ENCODE assay signal across 1 cellular context in the genomic region with DNA sequence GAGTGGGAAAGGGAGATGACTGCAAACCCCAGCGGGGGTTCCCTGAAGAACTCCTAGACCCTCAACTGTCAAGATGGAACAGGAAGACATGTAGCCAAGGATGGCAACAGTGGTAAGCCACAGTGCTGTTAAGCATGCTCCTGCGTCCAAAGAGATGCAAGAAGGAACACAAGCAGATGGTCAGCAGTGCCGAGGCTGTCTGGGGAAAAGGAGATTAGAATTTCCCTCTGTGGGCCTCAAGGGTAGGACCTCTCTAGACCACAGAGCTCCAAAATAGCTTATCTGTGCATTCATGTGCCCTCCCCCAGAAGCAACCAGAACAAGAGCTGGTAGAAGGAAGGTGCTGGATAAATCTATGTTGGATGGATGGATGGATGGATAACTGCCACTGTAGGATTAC.
TF ChIP-seq lines count a peak whose summit lies in the region.

No MANE protein-coding gene starts in this region.

TF ChIP-seq in K562, 482 proteins besides CTCF, POLR2A, EP300 and RAD21 (continued from another document and continues in another):
- TF ChIP-seq ZNF175 (CRISPR knock-in tag; IDR thresholded peaks at IDR 0.05; ENCODE audit: low read depth): 0 out of 2 replicates have a peak, but pooled peaks have one; percentile 47
- TF ChIP-seq, protein P1, sequence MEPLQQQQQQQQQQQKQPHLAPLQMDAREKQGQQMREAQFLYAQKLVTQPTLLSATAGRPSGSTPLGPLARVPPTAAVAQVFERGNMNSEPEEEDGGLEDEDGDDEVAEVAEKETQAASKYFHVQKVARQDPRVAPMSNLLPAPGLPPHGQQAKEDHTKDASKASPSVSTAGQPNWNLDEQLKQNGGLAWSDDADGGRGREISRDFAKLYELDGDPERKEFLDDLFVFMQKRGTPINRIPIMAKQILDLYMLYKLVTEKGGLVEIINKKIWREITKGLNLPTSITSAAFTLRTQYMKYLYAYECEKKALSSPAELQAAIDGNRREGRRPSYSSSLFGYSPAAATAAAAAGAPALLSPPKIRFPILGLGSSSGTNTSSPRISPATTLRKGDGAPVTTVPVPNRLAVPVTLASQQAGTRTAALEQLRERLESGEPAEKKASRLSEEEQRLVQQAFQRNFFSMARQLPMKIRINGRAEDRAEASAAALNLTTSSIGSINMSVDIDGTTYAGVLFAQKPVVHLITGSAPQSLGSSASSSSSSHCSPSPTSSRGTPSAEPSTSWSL (CRISPR knock-in tag; IDR thresholded peaks at IDR 0.05; ENCODE audit: borderline replicate concordance): no peak
- TF ChIP-seq RAD51 (IDR thresholded peaks at IDR 0.05; ENCODE audit: borderline replicate concordance, low read depth): no peak
- no peak for TF ChIP-seq FOXA3 (CRISPR knock-in tag; conservative IDR thresholded peaks at IDR 0.05 in 1 of 2, IDR thresholded peaks at IDR 0.05 in 1 of 2)
- no peak for TF ChIP-seq BMI1 (IDR thresholded peaks at IDR 0.05; ENCODE audit: low read length)
- no peak for TF ChIP-seq SIN3B (IDR thresholded peaks at IDR 0.05; ENCODE audit: low read depth)
- TF ChIP-seq SMAD4 (CRISPR knock-in tag; conservative IDR thresholded peaks at IDR 0.05): peak; percentile 50; the same call in 1 of the 2 replicates
- TF ChIP-seq DMBX1 (CRISPR knock-in tag; IDR thresholded peaks at IDR 0.05; ENCODE audit: borderline replicate concordance): peak; percentile 17; the same call in 1 of the 2 replicates
- TF ChIP-seq PHF21A (IDR thresholded peaks at IDR 0.05; ENCODE audit: borderline replicate concordance, low read depth): no peak
- TF ChIP-seq, protein P2, sequence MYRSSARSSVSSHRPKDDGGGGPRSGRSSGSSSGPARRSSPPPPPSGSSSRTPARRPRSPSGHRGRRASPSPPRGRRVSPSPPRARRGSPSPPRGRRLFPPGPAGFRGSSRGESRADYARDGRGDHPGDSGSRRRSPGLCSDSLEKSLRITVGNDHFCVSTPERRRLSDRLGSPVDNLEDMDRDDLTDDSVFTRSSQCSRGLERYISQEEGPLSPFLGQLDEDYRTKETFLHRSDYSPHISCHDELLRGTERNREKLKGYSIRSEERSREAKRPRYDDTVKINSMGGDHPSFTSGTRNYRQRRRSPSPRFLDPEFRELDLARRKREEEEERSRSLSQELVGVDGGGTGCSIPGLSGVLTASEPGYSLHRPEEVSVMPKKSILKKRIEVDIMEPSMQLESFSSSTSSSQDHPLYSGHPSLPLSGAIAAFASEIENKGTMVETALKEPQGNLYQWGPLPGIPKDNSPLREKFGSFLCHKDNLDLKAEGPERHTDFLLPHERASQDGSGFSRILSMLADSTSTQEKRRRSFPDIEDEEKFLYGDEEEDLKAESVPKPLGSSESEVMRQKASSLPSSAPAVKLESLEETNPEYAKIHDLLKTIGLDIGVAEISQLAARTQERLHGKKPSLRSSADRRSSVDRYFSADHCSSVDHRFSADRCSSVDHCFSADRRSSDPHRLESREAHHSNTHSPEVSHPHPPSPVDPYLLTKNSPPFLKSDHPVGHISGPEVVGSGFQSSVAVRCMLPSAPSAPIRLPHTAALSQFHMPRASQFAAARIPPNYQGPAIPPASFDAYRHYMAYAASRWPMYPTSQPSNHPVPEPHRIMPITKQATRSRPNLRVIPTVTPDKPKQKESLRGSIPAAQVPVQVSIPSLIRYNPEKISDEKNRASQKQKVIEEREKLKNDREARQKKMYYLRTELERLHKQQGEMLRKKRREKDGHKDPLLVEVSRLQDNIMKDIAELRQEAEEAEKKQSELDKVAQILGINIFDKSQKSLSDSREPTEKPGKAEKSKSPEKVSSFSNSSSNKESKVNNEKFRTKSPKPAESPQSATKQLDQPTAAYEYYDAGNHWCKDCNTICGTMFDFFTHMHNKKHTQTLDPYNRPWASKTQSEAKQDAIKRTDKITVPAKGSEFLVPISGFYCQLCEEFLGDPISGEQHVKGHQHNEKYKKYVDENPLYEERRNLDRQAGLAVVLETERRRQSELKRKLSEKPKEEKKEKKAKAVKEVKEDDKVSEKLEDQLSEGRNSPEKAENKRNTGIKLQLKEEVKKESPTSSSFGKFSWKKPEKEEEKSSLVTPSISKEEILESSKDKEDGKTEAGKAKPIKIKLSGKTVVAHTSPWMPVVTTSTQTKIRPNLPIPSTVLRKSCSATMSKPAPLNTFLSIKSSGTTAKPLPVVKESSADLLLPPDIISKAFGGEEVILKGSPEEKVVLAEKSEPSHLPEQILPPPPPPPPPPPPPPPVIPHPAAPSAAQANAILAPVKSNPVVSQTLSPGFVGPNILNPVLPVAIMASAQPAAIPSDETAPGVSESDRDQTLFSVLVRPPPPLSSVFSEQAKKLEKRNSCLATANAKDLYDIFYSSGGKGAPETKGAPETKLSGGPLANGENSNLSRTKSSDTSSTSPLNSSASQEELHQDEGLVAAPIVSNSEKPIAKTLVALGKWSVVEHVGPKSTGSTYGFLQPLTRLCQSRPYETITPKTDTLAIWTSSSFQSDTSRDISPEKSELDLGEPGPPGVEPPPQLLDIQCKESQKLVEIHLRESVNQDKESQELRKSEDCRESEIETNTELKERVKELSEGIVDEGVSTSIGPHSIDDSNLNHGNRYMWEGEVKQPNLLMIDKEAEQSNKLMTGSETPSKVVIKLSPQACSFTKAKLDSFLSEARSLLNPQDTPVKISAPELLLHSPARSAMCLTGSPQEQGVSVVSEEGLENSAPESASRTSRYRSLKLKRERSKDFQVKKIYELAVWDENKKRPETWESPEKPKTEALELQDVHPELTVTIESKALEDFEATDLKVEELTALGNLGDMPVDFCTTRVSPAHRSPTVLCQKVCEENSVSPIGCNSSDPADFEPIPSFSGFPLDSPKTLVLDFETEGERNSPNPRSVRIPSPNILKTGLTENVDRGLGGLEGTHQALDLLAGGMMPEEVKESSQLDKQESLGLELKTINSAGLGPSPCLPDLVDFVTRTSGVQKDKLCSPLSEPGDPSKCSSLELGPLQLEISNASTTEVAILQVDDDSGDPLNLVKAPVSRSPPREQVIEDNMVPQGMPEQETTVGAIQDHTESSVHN (IDR thresholded peaks at IDR 0.05; ENCODE audit: borderline replicate concordance in 1 of 2, low read depth in 1 of 2): no peak
- TF ChIP-seq BRD9 (IDR thresholded peaks at IDR 0.05; ENCODE audit: low read depth, partially characterized antibody): no peak
- no peak for TF ChIP-seq CHCHD3 (CRISPR knock-in tag; IDR thresholded peaks at IDR 0.05)
- no peak for TF ChIP-seq NFIX (CRISPR knock-in tag; IDR thresholded peaks at IDR 0.05; ENCODE audit: low read depth)
- TF ChIP-seq, protein P3, sequence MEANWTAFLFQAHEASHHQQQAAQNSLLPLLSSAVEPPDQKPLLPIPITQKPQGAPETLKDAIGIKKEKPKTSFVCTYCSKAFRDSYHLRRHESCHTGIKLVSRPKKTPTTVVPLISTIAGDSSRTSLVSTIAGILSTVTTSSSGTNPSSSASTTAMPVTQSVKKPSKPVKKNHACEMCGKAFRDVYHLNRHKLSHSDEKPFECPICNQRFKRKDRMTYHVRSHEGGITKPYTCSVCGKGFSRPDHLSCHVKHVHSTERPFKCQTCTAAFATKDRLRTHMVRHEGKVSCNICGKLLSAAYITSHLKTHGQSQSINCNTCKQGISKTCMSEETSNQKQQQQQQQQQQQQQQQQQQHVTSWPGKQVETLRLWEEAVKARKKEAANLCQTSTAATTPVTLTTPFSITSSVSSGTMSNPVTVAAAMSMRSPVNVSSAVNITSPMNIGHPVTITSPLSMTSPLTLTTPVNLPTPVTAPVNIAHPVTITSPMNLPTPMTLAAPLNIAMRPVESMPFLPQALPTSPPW (CRISPR knock-in tag; IDR thresholded peaks at IDR 0.05): peak; percentile 37; the same call in 1 of the 2 replicates
- TF ChIP-seq, protein P4, sequence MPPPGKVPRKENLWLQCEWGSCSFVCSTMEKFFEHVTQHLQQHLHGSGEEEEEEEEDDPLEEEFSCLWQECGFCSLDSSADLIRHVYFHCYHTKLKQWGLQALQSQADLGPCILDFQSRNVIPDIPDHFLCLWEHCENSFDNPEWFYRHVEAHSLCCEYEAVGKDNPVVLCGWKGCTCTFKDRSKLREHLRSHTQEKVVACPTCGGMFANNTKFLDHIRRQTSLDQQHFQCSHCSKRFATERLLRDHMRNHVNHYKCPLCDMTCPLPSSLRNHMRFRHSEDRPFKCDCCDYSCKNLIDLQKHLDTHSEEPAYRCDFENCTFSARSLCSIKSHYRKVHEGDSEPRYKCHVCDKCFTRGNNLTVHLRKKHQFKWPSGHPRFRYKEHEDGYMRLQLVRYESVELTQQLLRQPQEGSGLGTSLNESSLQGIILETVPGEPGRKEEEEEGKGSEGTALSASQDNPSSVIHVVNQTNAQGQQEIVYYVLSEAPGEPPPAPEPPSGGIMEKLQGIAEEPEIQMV (tag; conservative IDR thresholded peaks at IDR 0.05; ENCODE audit: low read depth): no peak
- TF ChIP-seq COPS2 (conservative IDR thresholded peaks at IDR 0.05): no peak
- TF ChIP-seq, protein P5, sequence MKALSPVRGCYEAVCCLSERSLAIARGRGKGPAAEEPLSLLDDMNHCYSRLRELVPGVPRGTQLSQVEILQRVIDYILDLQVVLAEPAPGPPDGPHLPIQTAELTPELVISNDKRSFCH (CRISPR knock-in tag; IDR thresholded peaks at IDR 0.05): no peak
- TF ChIP-seq, protein P5 (tag; IDR thresholded peaks at IDR 0.05): no peak
- TF ChIP-seq SIRT6 (IDR thresholded peaks at IDR 0.05; ENCODE audit: low read depth, low read length): no peak
- TF ChIP-seq ASH1L (IDR thresholded peaks at IDR 0.05; ENCODE audit: borderline replicate concordance, low read depth, partially characterized antibody): no peak
- no peak for TF ChIP-seq GABPA (tag; conservative IDR thresholded peaks at IDR 0.05; ENCODE audit: low read depth)
- TF ChIP-seq TAF15 (IDR thresholded peaks at IDR 0.05; ENCODE audit: low read depth, low read length): no peak
- TF ChIP-seq JUNB (CRISPR knock-in tag; conservative IDR thresholded peaks at IDR 0.05): no peak
- TF ChIP-seq, protein P6, sequence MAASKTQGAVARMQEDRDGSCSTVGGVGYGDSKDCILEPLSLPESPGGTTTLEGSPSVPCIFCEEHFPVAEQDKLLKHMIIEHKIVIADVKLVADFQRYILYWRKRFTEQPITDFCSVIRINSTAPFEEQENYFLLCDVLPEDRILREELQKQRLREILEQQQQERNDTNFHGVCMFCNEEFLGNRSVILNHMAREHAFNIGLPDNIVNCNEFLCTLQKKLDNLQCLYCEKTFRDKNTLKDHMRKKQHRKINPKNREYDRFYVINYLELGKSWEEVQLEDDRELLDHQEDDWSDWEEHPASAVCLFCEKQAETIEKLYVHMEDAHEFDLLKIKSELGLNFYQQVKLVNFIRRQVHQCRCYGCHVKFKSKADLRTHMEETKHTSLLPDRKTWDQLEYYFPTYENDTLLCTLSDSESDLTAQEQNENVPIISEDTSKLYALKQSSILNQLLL (CRISPR knock-in tag; IDR thresholded peaks at IDR 0.05; ENCODE audit: borderline replicate concordance): no peak
- TF ChIP-seq SUPT5H (IDR thresholded peaks at IDR 0.05): no peak
- no peak for TF ChIP-seq CBX1 (IDR thresholded peaks at IDR 0.05; ENCODE audit: low read depth)
- TF ChIP-seq, protein P7, sequence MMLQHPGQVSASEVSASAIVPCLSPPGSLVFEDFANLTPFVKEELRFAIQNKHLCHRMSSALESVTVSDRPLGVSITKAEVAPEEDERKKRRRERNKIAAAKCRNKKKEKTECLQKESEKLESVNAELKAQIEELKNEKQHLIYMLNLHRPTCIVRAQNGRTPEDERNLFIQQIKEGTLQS (IDR thresholded peaks at IDR 0.05): no peak
- TF ChIP-seq, protein P7 (CRISPR knock-in tag; conservative IDR thresholded peaks at IDR 0.05): no peak
- no peak for TF ChIP-seq HSF4 (CRISPR knock-in tag; IDR thresholded peaks at IDR 0.05; ENCODE audit: borderline replicate concordance)
- TF ChIP-seq GABPB2 (CRISPR knock-in tag; conservative IDR thresholded peaks at IDR 0.05): no peak
- no peak for TF ChIP-seq NRF1 (conservative IDR thresholded peaks at IDR 0.05 in 1 of 2, IDR thresholded peaks at IDR 0.05 in 1 of 2)
- TF ChIP-seq, protein P8, sequence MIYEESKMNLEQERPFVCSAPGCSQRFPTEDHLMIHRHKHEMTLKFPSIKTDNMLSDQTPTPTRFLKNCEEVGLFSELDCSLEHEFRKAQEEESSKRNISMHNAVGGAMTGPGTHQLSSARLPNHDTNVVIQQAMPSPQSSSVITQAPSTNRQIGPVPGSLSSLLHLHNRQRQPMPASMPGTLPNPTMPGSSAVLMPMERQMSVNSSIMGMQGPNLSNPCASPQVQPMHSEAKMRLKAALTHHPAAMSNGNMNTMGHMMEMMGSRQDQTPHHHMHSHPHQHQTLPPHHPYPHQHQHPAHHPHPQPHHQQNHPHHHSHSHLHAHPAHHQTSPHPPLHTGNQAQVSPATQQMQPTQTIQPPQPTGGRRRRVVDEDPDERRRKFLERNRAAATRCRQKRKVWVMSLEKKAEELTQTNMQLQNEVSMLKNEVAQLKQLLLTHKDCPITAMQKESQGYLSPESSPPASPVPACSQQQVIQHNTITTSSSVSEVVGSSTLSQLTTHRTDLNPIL (CRISPR knock-in tag; IDR thresholded peaks at IDR 0.05): no peak
- TF ChIP-seq NR3C1 (CRISPR knock-in tag; IDR thresholded peaks at IDR 0.05): no peak
- TF ChIP-seq GATA2 (CRISPR knock-in tag; IDR thresholded peaks at IDR 0.05): 0 out of 2 replicates have a peak, but pooled peaks have one; percentile 20
- TF ChIP-seq, protein P9, sequence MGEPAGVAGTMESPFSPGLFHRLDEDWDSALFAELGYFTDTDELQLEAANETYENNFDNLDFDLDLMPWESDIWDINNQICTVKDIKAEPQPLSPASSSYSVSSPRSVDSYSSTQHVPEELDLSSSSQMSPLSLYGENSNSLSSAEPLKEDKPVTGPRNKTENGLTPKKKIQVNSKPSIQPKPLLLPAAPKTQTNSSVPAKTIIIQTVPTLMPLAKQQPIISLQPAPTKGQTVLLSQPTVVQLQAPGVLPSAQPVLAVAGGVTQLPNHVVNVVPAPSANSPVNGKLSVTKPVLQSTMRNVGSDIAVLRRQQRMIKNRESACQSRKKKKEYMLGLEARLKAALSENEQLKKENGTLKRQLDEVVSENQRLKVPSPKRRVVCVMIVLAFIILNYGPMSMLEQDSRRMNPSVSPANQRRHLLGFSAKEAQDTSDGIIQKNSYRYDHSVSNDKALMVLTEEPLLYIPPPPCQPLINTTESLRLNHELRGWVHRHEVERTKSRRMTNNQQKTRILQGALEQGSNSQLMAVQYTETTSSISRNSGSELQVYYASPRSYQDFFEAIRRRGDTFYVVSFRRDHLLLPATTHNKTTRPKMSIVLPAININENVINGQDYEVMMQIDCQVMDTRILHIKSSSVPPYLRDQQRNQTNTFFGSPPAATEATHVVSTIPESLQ (CRISPR knock-in tag; IDR thresholded peaks at IDR 0.05): no peak
- no peak for TF ChIP-seq SIN3A (IDR thresholded peaks at IDR 0.05; ENCODE audit: borderline replicate concordance in 2 of 2, control insufficient read depth in 1 of 2, low read depth in 2 of 2, low read length in 2 of 2)
- TF ChIP-seq TCF7 (IDR thresholded peaks at IDR 0.05; ENCODE audit: borderline replicate concordance): no peak
- TF ChIP-seq, protein P10, sequence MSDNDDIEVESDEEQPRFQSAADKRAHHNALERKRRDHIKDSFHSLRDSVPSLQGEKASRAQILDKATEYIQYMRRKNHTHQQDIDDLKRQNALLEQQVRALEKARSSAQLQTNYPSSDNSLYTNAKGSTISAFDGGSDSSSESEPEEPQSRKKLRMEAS (CRISPR knock-in tag; IDR thresholded peaks at IDR 0.05): no peak
- TF ChIP-seq ARID1B (IDR thresholded peaks at IDR 0.05): peak; percentile 50
- TF ChIP-seq TAL1 (IDR thresholded peaks at IDR 0.05): peak; percentile 60; the same call in 1 of the 2 replicates
- TF ChIP-seq TEAD2 (tag; IDR thresholded peaks at IDR 0.05): no peak
- TF ChIP-seq TEAD1 (CRISPR knock-in tag; IDR thresholded peaks at IDR 0.05): no peak
- TF ChIP-seq FOXK1 (CRISPR knock-in tag; IDR thresholded peaks at IDR 0.05; ENCODE audit: borderline replicate concordance): no peak
- no peak for TF ChIP-seq GTF2E2 (tag; IDR thresholded peaks at IDR 0.05)
